25 cellular contexts compared by ENCODE assay signal in genomic region chr2:118752762-118753429, GRCh38.
"Had no signal": no experiment of that assay in that cellular context is flagged by ENCODE, and none has a peak within 500 bp of the region (broad histone marks: within the 10 kb centered on the region; RNA-seq: fewer than 3 reads in every experiment).

No MANE protein-coding gene starts in this region.

- H3K9me3 ChIP-seq: esophagus squamous epithelium, lower lobe of right lung, ovary, psoas muscle, sigmoid colon, thoracic aorta, tibial nerve, upper lobe of left lung had no signal

- H3K36me3 ChIP-seq: esophagus squamous epithelium, lower lobe of right lung, neural progenitor cell, ovary, sigmoid colon, thoracic aorta, tibial nerve, upper lobe of left lung had no signal

- H3K36me3 Mint-ChIP-seq: immature natural killer cell; naive B cell; natural killer cell treated with Interleukin-12 subunit alpha and Interleukin-12 subunit beta and Interleukin-15 and Interleukin-18, amount 100 ng/mL, for 72 hours; neural progenitor cell had no signal

- H3K27ac Mint-ChIP-seq: effector memory CD8-positive, alpha-beta T cell; immature natural killer cell; naive B cell; natural killer cell treated with Interleukin-12 subunit alpha and Interleukin-12 subunit beta and Interleukin-15 and Interleukin-18, amount 100 ng/mL, for 72 hours; neural progenitor cell; stimulated activated naive B cell treated with anti-CD40 and anti-IgM and Interleukin-4, amounts not matched to agents 10 μg/mL and 1 μg/mL and 100 μg/mL, for 72 hours; stimulated activated naive CD8-positive, alpha-beta T cell treated with anti-CD3 and anti-CD28 coated beads, Interleukin-15, Interleukin-2, amounts not matched to agents 100 ng/mL and 50 ng/mL, for 24 hours had no signal

- ATAC-seq: effector memory CD8-positive, alpha-beta T cell; left ventricle myocardium superior; lower lobe of right lung; natural killer cell treated with Interleukin-12 subunit alpha and Interleukin-12 subunit beta and Interleukin-15 and Interleukin-18, amount 100 ng/mL, for 72 hours; psoas muscle; right cardiac atrium; stimulated activated naive B cell treated with anti-CD40 and anti-IgM and Interleukin-4, amounts not matched to agents 10 μg/mL and 1 μg/mL and 100 μg/mL, for 72 hours had no signal

- DNase-seq: cortex of kidney; effector memory CD8-positive, alpha-beta T cell; erythroblast; esophagus squamous epithelium; foreskin melanocyte; hypothalamus; immature natural killer cell; left ventricle myocardium superior; lower lobe of right lung; naive B cell; nucleus accumbens; ovary; psoas muscle; right cardiac atrium; sigmoid colon; small intestine; stimulated activated CD4-positive, alpha-beta T cell treated with anti-CD3 and anti-CD28 coated beads, Interleukin-15, amount 100 ng/mL, for 24 hours; stimulated activated CD4-positive, alpha-beta T cell treated with anti-CD3 and anti-CD28 coated beads, Interleukin-2, amount 100 ng/mL, for 48 hours; stimulated activated naive B cell treated with anti-CD40 and anti-IgM and Interleukin-4, amounts not matched to agents 10 μg/mL and 1 μg/mL and 100 μg/mL, for 72 hours had no signal

- H3K9me3 Mint-ChIP-seq: effector memory CD8-positive, alpha-beta T cell; natural killer cell treated with Interleukin-12 subunit alpha and Interleukin-12 subunit beta and Interleukin-15 and Interleukin-18, amount 100 ng/mL, for 72 hours; stimulated activated naive CD8-positive, alpha-beta T cell treated with anti-CD3 and anti-CD28 coated beads, Interleukin-15, Interleukin-2, amounts not matched to agents 100 ng/mL and 50 ng/mL, for 24 hours had no signal

- H2AFZ ChIP-seq: neural progenitor cell had no signal

- H3K27me3 ChIP-seq: ovary, sigmoid colon, tibial nerve, upper lobe of left lung had no signal

- H3K4me1 ChIP-seq: esophagus squamous epithelium, lower lobe of right lung, neural progenitor cell, psoas muscle, sigmoid colon, tibial nerve, upper lobe of left lung had no signal

- H3K27ac ChIP-seq: esophagus squamous epithelium, lower lobe of right lung, neural progenitor cell, ovary, psoas muscle, sigmoid colon, thoracic aorta, tibial nerve, upper lobe of left lung had no signal

- H3K4me3 ChIP-seq: esophagus squamous epithelium, lower lobe of right lung, neural progenitor cell, ovary, psoas muscle, sigmoid colon, thoracic aorta, tibial nerve, upper lobe of left lung had no signal

- H3K4me1 Mint-ChIP-seq: immature natural killer cell; naive B cell; neural progenitor cell; stimulated activated naive B cell treated with anti-CD40 and anti-IgM and Interleukin-4, amounts not matched to agents 10 μg/mL and 1 μg/mL and 100 μg/mL, for 72 hours had no signal

- H3K4me3 Mint-ChIP-seq: effector memory CD8-positive, alpha-beta T cell; immature natural killer cell; natural killer cell treated with Interleukin-12 subunit alpha and Interleukin-12 subunit beta and Interleukin-15 and Interleukin-18, amount 100 ng/mL, for 72 hours; neural progenitor cell; stimulated activated naive B cell treated with anti-CD40 and anti-IgM and Interleukin-4, amounts not matched to agents 10 μg/mL and 1 μg/mL and 100 μg/mL, for 72 hours; stimulated activated naive CD8-positive, alpha-beta T cell treated with anti-CD3 and anti-CD28 coated beads, Interleukin-15, Interleukin-2, amounts not matched to agents 100 ng/mL and 50 ng/mL, for 24 hours had no signal

- H3K4me2 ChIP-seq: neural progenitor cell had no signal
